In genomic region chr2:237150831-237151230, GRCh38 we compare ENCODE assay signal across 17 cellular contexts.
"Had no signal": no experiment of that assay in that cellular context is flagged by ENCODE, and none has a peak within 500 bp of the region (broad histone marks: within the 10 kb centered on the region; RNA-seq: fewer than 3 reads in every experiment).

No MANE protein-coding gene starts in this region.

- H3K27me3 ChIP-seq: tibial nerve had no signal

- ATAC-seq: activated naive CD8-positive, alpha-beta T cell treated with anti-CD3 and anti-CD28 coated beads, Interleukin-2, amount 50 U/mL, for 24 hours; natural killer cell had no signal

- H3K4me3 ChIP-seq: tibial nerve had no signal

- H3K36me3 ChIP-seq: tibial nerve had no signal

- DNase-seq: activated CD4-positive, alpha-beta T cell treated with anti-CD3 and anti-CD28 coated beads, Interleukin-2, amount 50 U/mL, for 4 hours; activated naive CD4-positive, alpha-beta T cell treated with anti-CD3 and anti-CD28 coated beads for 36 hours; activated naive CD8-positive, alpha-beta T cell treated with anti-CD3 and anti-CD28 coated beads, Interleukin-2, amount 50 U/mL, for 24 hours; activated T-cell treated with anti-CD3 and anti-CD28 coated beads for 4 hours; aorta; effector memory CD4-positive, alpha-beta T cell; foreskin melanocyte; head of caudate nucleus; kidney glomerular epithelial cell; mesendoderm; natural killer cell; nucleus accumbens; stimulated activated CD4-positive, alpha-beta T cell treated with anti-CD3 and anti-CD28 coated beads, Interleukin-4, amount 100 ng/mL, for 4 hours; stimulated activated CD8-positive, alpha-beta memory T cell treated with anti-CD3 and anti-CD28 coated beads, Interleukin-4, amount 100 ng/mL, for 48 hours; stimulated activated naive CD4-positive, alpha-beta T cell treated with Interleukin-2 at 50 U/mL for 16 hours; substantia nigra had no signal
